ENCODE assay signal across 1 cellular context in the genomic region with DNA sequence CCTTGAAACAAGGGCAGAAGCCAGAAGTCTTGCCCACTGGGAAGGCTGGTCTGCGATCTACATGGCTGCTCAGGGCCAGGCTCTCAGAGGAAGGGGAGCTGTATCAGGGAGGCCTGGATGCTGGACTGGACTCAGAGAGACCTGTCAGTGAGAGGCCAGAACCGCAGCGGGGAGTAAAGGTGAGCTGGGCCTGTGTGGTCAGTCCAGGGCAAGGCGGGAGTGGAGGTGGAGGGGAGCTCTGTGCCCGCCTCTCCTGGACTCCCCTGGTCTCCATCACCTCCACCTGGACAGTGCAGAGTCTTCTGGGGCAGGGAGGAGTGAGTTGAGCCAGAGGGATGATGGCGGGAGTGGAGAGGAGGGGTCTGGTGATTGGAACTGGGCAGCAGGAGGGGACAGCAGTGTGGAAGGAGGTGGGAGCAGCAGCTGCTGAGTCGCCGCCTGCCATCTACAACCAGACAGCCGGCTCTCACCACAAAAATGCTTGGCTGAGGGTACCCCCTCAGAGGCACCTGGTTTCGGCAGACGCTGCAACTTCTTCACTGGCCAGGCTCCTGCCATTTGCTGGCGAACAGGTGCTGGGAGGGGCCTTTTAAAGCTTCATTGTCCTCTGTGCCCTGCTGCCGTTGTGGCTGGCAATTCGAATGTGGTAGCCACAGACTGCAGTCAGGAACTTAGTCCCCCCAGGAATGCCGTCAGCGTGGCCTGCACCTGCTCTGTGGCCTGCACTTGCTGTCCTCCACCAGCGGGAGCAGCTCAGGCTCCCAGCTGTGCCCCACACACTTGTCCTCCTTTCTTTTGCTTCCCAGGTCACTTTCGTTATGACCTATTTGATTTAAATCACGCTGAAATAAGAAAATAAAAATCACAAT.
TF ChIP-seq lines count a peak whose summit lies in the region.

No MANE protein-coding gene starts in this region.

TF ChIP-seq in IMR-90, 13 proteins besides CTCF, POLR2A, EP300 and RAD21:
- TF ChIP-seq RFX5 (IDR thresholded peaks at IDR 0.05; ENCODE audit: low read depth, low read length) (no peak), NFE2L2 (IDR thresholded peaks at IDR 0.05; ENCODE audit: low read depth, low read length) (no peak), MAFK (IDR thresholded peaks at IDR 0.05; ENCODE audit: low read depth, low read length) (no peak), USF2 (IDR thresholded peaks at IDR 0.05; ENCODE audit: low read depth, low read length) (no peak), CHD1 (IDR thresholded peaks at IDR 0.05; ENCODE audit: low read depth, low read length) (no peak), BHLHE40 (IDR thresholded peaks at IDR 0.05; ENCODE audit: low read depth, low read length) (no peak), MXI1 (IDR thresholded peaks at IDR 0.05; ENCODE audit: borderline replicate concordance, low read depth, low read length) (no peak), MAZ (IDR thresholded peaks at IDR 0.05; ENCODE audit: borderline replicate concordance, low read depth, low read length) (no peak), CEBPB (IDR thresholded peaks at IDR 0.05; ENCODE audit: low read depth, low read length) (no peak), SMC3 (IDR thresholded peaks at IDR 0.05; ENCODE audit: low read depth, low read length) (no peak), FOS (IDR thresholded peaks at IDR 0.05; ENCODE audit: low read depth, low read length) (no peak), RCOR1 (IDR thresholded peaks at IDR 0.05; ENCODE audit: insufficient replicate concordance, low read length) (no peak)
- TF ChIP-seq, protein P1, sequence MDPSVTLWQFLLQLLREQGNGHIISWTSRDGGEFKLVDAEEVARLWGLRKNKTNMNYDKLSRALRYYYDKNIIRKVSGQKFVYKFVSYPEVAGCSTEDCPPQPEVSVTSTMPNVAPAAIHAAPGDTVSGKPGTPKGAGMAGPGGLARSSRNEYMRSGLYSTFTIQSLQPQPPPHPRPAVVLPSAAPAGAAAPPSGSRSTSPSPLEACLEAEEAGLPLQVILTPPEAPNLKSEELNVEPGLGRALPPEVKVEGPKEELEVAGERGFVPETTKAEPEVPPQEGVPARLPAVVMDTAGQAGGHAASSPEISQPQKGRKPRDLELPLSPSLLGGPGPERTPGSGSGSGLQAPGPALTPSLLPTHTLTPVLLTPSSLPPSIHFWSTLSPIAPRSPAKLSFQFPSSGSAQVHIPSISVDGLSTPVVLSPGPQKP (IDR thresholded peaks at IDR 0.05; ENCODE audit: borderline replicate concordance, low read depth, low read length) = no peak
